Comparison of ENCODE assay signal across 19 cellular contexts in the genomic region with DNA sequence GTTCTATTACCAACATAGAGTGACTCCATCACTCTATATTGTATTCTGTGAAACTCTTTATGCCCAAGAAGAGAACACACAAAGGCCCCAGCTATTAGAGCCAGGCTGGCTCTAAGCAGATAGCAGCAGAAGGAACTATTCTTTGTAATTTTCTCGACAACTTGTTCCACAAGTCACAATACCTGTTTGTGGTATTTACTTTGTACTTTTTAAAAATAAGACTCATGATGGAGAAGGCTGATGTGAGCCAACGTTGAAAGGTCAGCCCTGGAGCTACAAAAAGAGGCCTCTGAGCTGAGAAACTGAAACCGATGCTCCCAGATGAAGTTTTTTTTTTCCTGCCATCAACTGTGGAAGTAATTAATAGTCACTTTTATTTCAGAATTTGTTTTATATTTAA.
DNase-seq lines count a peak whose midpoint lies in the region; ATAC-seq and TF ChIP-seq lines count a peak whose summit lies in the region.
"Had no signal": no experiment of that assay in that cellular context is flagged by ENCODE, and none has a peak within 500 bp of the region (broad histone marks: within the 10 kb centered on the region; RNA-seq: fewer than 3 reads in every experiment).

No MANE protein-coding gene starts in this region.

- H3K36me3 ChIP-seq in breast epithelium = no peaks in the 10 kb centered on the region
- no peaks in the 10 kb centered on the region for H3K36me3 ChIP-seq in left lung
- no peaks in the 10 kb centered on the region for H3K36me3 ChIP-seq in transverse colon
- H3K36me3 ChIP-seq: gastrocnemius medialis, ovary, suprapubic skin had no signal

- TF ChIP-seq CTCF in LNCaP clone FGC (IDR thresholded peaks at IDR 0.05; ENCODE audit: control insufficient read depth, extremely low read depth, insufficient read depth) (no peak), breast epithelium (IDR thresholded peaks at IDR 0.05) (no peak), left lung (IDR thresholded peaks at IDR 0.05) (no peak), transverse colon (IDR thresholded peaks at IDR 0.05) (no peak)

- peak; percentile 44 for DNase-seq in LNCaP clone FGC (ENCODE audit: low read depth)
- no peak for DNase-seq in breast epithelium (ENCODE audit: low spot score in 2 of 2)
- no peak for DNase-seq in left lung
- DNase-seq in transverse colon = no peak
- DNase-seq in NCI-H2171 (lab: John Stamatoyannopoulos, UW) = no peak
- no peak for DNase-seq in NCI-H1092 (lab: John Stamatoyannopoulos, UW)
- no peak for DNase-seq in GM19238 (ENCODE audit: insufficient read length, low spot score)
- DNase-seq: activated CD4-positive, alpha-beta memory T cell treated with anti-CD3 and anti-CD28 coated beads for 36 hours; activated naive CD4-positive, alpha-beta T cell treated with anti-CD3 and anti-CD28 coated beads for 36 hours; cortex of kidney; gastrocnemius medialis; MV-4-11; NCI-H187 treated with DMSO at 0.1 percent for 48 hours; NCI-H446; ovary; stimulated activated CD4-positive, alpha-beta T cell treated with anti-CD3 and anti-CD28 coated beads, Interleukin-4, amount 100 ng/mL, for 24 hours; T-cell had no signal

- TF ChIP-seq POLR2A in breast epithelium (IDR thresholded peaks at IDR 0.05) = no peak
- no peak for TF ChIP-seq POLR2A in transverse colon (IDR thresholded peaks at IDR 0.05)

- H3K4me1 ChIP-seq in breast epithelium (no peaks in the 10 kb centered on the region), left lung (peaks cover 5 to 26% of the 10 kb centered on the region in 2 donors), transverse colon (peaks cover 10 to 45% (median 37%) of the 10 kb centered on the region in 4 donors)

- H3K4me3 ChIP-seq in LNCaP clone FGC (ENCODE audit: low read depth, low read length) (no peak overlapping the region), breast epithelium (no peak overlapping the region), left lung (no peak overlapping the region), transverse colon (no peak overlapping the region)
- H3K4me3 ChIP-seq: gastrocnemius medialis, ovary, suprapubic skin had no signal

- no peaks in the 10 kb centered on the region for H3K9me3 ChIP-seq in breast epithelium
- peaks cover 0 to 7% of the 10 kb centered on the region in 2 donors for H3K9me3 ChIP-seq in left lung
- no peaks in the 10 kb centered on the region for H3K9me3 ChIP-seq in transverse colon
- H3K9me3 ChIP-seq: gastrocnemius medialis, ovary, suprapubic skin had no signal

- intact Hi-C loops in breast epithelium (cut with DNase I; ENCODE audit: low total_unique reads) (no loop called here), left lung (cut with DNase I) (no loop called here), transverse colon (cut with DNase I; ENCODE audit: low total_unique reads) (no loop called here)

- peak; percentile 23 for ATAC-seq in left lung
- ATAC-seq in HG02885 (IDR thresholded peaks at IDR 0.05; ENCODE audit: poor library complexity, unreplicated experiment) = no peak
- ATAC-seq: T-cell had no signal

- 31 to 36% methylated on average over 3 of the region's 3 CpGs for WGBS in transverse colon (ENCODE audit: low coverage in 1 of 2), 2 donors

- in situ Hi-C loops in transverse colon (cut with MboI; ENCODE audit: low pct_ligation_motif_present in 1 of 4, low pct_unique_long_range_greater_than_20kb in 1 of 4, low sequenced_read_pairs in 3 of 4) = no loop called here

- H3K27ac ChIP-seq in breast epithelium (peak overlapping the region; percentile 40 to 65), left lung (no peak overlapping the region), transverse colon (peak overlapping the region; percentile 34 to 86 (median 40))
- H3K27ac ChIP-seq: ovary, suprapubic skin had no signal

- H3K27me3 ChIP-seq in breast epithelium (no peaks in the 10 kb centered on the region), left lung (no peaks in the 10 kb centered on the region), transverse colon (no peaks in the 10 kb centered on the region)
- H3K27me3 ChIP-seq: gastrocnemius medialis, ovary, suprapubic skin had no signal

- TF ChIP-seq EP300 in transverse colon (IDR thresholded peaks at IDR 0.05; ENCODE audit: low read depth) = no peak

Comparison
In these comparisons a context has a peak if more than half of its experiments do, and no peak if none do; other contexts are left out.
1. H3K27ac ChIP-seq: peak in breast epithelium (2 of 2) and transverse colon (4 of 4); none in left lung (0 of 2).